ENCODE assay signal across 1 cellular context in genomic region chr15:89198196-89198595, GRCh38.
TF ChIP-seq lines count a peak whose summit lies in the region.

No MANE protein-coding gene starts in this region.

TF ChIP-seq in K562, 482 proteins besides CTCF, POLR2A, EP300 and RAD21 (continued from another document):
- TF ChIP-seq ZBTB40 (IDR thresholded peaks at IDR 0.05) (no peak), ZBTB40 (CRISPR knock-in tag; IDR thresholded peaks at IDR 0.05) (no peak), E2F4 (CRISPR knock-in tag; IDR thresholded peaks at IDR 0.05; ENCODE audit: low read depth) (no peak), CEBPZ (IDR thresholded peaks at IDR 0.05; ENCODE audit: borderline replicate concordance, low read depth, low read length) (no peak), SRSF1 (IDR thresholded peaks at IDR 0.05; ENCODE audit: low read depth, low read length) (no peak), RHOXF2B (CRISPR knock-in tag; conservative IDR thresholded peaks at IDR 0.05) (no peak), ZNF253 (CRISPR knock-in tag; conservative IDR thresholded peaks at IDR 0.05) (no peak), CREM (IDR thresholded peaks at IDR 0.05; ENCODE audit: low read depth) (no peak)
